ENCODE assay signal across 7 cellular contexts in the genomic region with DNA sequence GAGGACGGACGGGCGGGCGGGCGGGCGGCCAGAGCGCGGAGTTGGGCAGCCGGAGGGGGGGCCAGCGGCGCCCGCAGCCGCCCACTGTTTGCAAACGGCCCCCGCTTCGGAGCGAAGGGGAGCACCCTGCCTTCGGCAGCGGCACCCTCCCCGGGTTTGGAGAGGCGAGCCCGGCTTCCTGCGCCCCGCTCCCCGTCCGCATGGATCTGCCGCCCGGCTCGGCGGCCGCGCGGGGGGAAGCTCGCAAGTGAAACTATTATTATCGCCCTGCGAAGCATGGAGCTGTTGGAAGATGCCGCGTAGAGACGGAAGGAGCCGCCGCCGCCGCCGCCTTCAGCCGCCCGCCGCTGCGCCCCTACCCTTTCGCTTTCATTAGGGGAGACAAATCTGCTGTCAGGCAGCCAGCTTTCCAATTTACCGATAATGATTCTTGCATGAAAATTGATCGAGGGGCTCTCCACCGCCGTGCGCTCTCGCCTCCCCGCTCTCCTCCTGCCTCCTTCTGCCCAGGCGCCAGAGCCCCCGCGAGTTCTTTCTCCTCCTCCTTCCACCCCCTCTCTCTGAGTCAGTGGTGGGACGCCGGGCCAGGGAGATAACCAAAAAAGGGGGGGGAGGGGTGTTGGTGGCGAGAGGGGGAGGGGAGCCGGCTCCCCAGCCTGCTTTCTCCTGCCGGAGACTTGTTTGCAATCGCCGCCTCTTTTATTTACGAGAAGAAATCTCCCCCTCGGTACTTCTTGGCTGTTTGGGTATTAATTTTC. TPM values are rescaled to one million over a fixed set of nuclear protein-coding genes. Genes with fewer than 3 reads are reported as not detected.
DNase-seq lines count a peak whose midpoint lies in the region; ATAC-seq and TF ChIP-seq lines count a peak whose summit lies in the region.

No MANE protein-coding gene starts in this region.

- no peaks in the 10 kb centered on the region for H3K9me3 Mint-ChIP-seq in natural killer cell treated with Interleukin-12 subunit alpha and Interleukin-12 subunit beta and Interleukin-15 and Interleukin-18, amount 100 ng/mL, for 72 hours

- peaks cover 39 to 41% of the 10 kb centered on the region in 2 donors for H3K4me1 Mint-ChIP-seq in natural killer cell treated with Interleukin-12 subunit alpha and Interleukin-12 subunit beta and Interleukin-15 and Interleukin-18, amount 100 ng/mL, for 72 hours (ENCODE audit: low read depth in 2 of 2)

- no peaks in the 10 kb centered on the region for H3K27me3 ChIP-seq in NT2/D1 (ENCODE audit: insufficient read depth, insufficient read length)
- no peaks in the 10 kb centered on the region for H3K27me3 ChIP-seq in esophagus (ENCODE audit: control insufficient read depth in 1 of 2, insufficient read depth in 2 of 2, low read length in 2 of 2)
- no peaks in the 10 kb centered on the region for H3K27me3 ChIP-seq in thoracic aorta (replicated peaks; ENCODE audit: insufficient read depth)

- peak overlapping the region; percentile 98 to 99 for H3K27ac Mint-ChIP-seq in natural killer cell treated with Interleukin-12 subunit alpha and Interleukin-12 subunit beta and Interleukin-15 and Interleukin-18, amount 100 ng/mL, for 72 hours

- H3K9ac ChIP-seq in NT2/D1 (ENCODE audit: insufficient read length, low read depth) = peak overlapping the region; percentile 92

- peak overlapping the region; percentile 96 for H3K4me3 Mint-ChIP-seq in natural killer cell treated with Interleukin-12 subunit alpha and Interleukin-12 subunit beta and Interleukin-15 and Interleukin-18, amount 100 ng/mL, for 72 hours

- TF ChIP-seq CTCF in GM20000 (IDR thresholded peaks at IDR 0.05; ENCODE audit: extremely low read depth, missing control alignments) (no peak), thoracic aorta (IDR thresholded peaks at IDR 0.05) (no peak)

- H3K4me3 ChIP-seq in NT2/D1 (ENCODE audit: insufficient read length, low read depth) (peak overlapping the region; percentile 43), esophagus (ENCODE audit: low read depth in 1 of 2, low read length in 2 of 2) (peak overlapping the region; percentile 71 to 72), thoracic aorta (peak overlapping the region; percentile 92)

- ATAC-seq in natural killer cell treated with Interleukin-12 subunit alpha and Interleukin-12 subunit beta and Interleukin-15 and Interleukin-18, amount 100 ng/mL, for 72 hours = peak; percentile 62 to 67
- peak; percentile 38 for ATAC-seq in thoracic aorta (ENCODE audit: insufficient number of reproducible peaks, low FRiP score, low read depth)

- no peaks in the 10 kb centered on the region for H3K27me3 Mint-ChIP-seq in natural killer cell treated with Interleukin-12 subunit alpha and Interleukin-12 subunit beta and Interleukin-15 and Interleukin-18, amount 100 ng/mL, for 72 hours

- DNase-seq in GM20000 (ENCODE audit: low spot score) (peak; percentile 83), NT2/D1 (ENCODE audit: low read depth, low spot score) (no peak), thoracic aorta (ENCODE audit: low spot score) (peak; percentile 53), AML-193 (lab: John Stamatoyannopoulos, UW) (no peak)
- DNase-seq in activated T-cell treated with anti-CD3 and anti-CD28 coated beads, Interleukin-2, amount 50 U/mL, for 1 hour = peak; percentile 67
- peak; percentile 87 for DNase-seq in natural killer cell treated with Interleukin-12 subunit alpha and Interleukin-12 subunit beta and Interleukin-15 and Interleukin-18, amount 100 ng/mL, for 72 hours (ENCODE audit: low spot score)

- H3K4me1 ChIP-seq in NT2/D1 (ENCODE audit: insufficient read depth, insufficient read length) (peaks cover 32% of the 10 kb centered on the region), esophagus (ENCODE audit: control insufficient read depth in 2 of 2, insufficient read depth in 2 of 2, low read length in 1 of 2) (peaks cover 7 to 14% of the 10 kb centered on the region in 2 donors), thoracic aorta (ENCODE audit: control insufficient read depth in 1 of 2, low read depth in 2 of 2) (peaks cover 13 to 36% of the 10 kb centered on the region in 2 donors)

- H3K27ac ChIP-seq in esophagus (ENCODE audit: low read depth in 2 of 2, low read length in 1 of 2) = peak overlapping the region; percentile 36 to 62
- H3K27ac ChIP-seq in thoracic aorta = peak overlapping the region; percentile 68 to 84

- H3K36me3 ChIP-seq in NT2/D1 (ENCODE audit: insufficient read depth, insufficient read length, low read length) = no peaks in the 10 kb centered on the region
- no peaks in the 10 kb centered on the region for H3K36me3 ChIP-seq in esophagus (ENCODE audit: control insufficient read depth in 2 of 2, insufficient read depth in 2 of 2, low read length in 1 of 2)
- no peaks in the 10 kb centered on the region for H3K36me3 ChIP-seq in thoracic aorta

- H3K9me3 ChIP-seq in NT2/D1 (ENCODE audit: insufficient read depth, low read length) (no peaks in the 10 kb centered on the region), esophagus (ENCODE audit: control insufficient read depth in 2 of 2, insufficient read depth in 1 of 2, low read depth in 1 of 2, low read length in 1 of 2) (no peaks in the 10 kb centered on the region), thoracic aorta (no peaks in the 10 kb centered on the region)

- WGBS in esophagus, 2 donors = 0 to 1% methylated on average over 54 to 68 of the region's 68 CpGs

- peaks cover 8% of the 10 kb centered on the region for H3K36me3 Mint-ChIP-seq in natural killer cell treated with Interleukin-12 subunit alpha and Interleukin-12 subunit beta and Interleukin-15 and Interleukin-18, amount 100 ng/mL, for 72 hours

RNA-seq across cellular contexts. Expression of gene GSE1, which starts 58.2 kb away (rescaled TPM):
- polyA plus RNA-seq in esophagus = 10 to 100 TPM in 1 of 2 donors, 1 to 10 TPM in 1; 8.9 to 19.6 TPM
- 100 to 1,000 TPM in 1 of 2 donors, 10 to 100 TPM in 1; 84.9 to 146 TPM for total RNA-seq in natural killer cell treated with Interleukin-12 subunit alpha and Interleukin-12 subunit beta and Interleukin-15 and Interleukin-18, amount 100 ng/mL, for 72 hours
- total RNA-seq in thoracic aorta = 10 to 100 TPM; 72.6 to 96.2 TPM

Comparison
In these comparisons a context has a peak if more than half of its experiments do, and no peak if none do; other contexts are left out.
1. DNase-seq: peak in GM20000 (single experiment), activated T-cell treated with anti-CD3 and anti-CD28 coated beads, Interleukin-2, amount 50 U/mL, for 1 hour (single experiment), natural killer cell treated with Interleukin-12 subunit alpha and Interleukin-12 subunit beta and Interleukin-15 and Interleukin-18, amount 100 ng/mL, for 72 hours (single experiment) and thoracic aorta (single experiment); none in NT2/D1 (single experiment) and AML-193 (0 of 2).
2. Peak in every context shown above with its lines, with median percentiles within 50 percentile points of each other: H3K4me3 ChIP-seq.